Comparison of ENCODE assay signal across 1 cellular context in genomic region chr12:121399391-121400331, GRCh38.
TF ChIP-seq lines count a peak whose summit lies in the region.

A gene with protein sequence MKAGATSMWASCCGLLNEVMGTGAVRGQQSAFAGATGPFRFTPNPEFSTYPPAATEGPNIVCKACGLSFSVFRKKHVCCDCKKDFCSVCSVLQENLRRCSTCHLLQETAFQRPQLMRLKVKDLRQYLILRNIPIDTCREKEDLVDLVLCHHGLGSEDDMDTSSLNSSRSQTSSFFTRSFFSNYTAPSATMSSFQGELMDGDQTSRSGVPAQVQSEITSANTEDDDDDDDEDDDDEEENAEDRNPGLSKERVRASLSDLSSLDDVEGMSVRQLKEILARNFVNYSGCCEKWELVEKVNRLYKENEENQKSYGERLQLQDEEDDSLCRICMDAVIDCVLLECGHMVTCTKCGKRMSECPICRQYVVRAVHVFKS (plus strand): TSS chr12:121400118. CDS start chr12:121400213, 95 bp downstream.

TF ChIP-seq in HepG2, 621 proteins besides CTCF, POLR2A, EP300 and RAD21 (continued from another document and continues in another):
- TF ChIP-seq GFI1 (CRISPR knock-in tag; IDR thresholded peaks at IDR 0.05; ENCODE audit: borderline replicate concordance): no peak
- no peak; the same call in 1 of the 2 replicates for TF ChIP-seq ZNF773 (CRISPR knock-in tag; IDR thresholded peaks at IDR 0.05; ENCODE audit: borderline replicate concordance)
- TF ChIP-seq HOXA7 (CRISPR knock-in tag; IDR thresholded peaks at IDR 0.05): no peak
- no peak; the same call in 1 of the 2 replicates for TF ChIP-seq AFF4 (CRISPR knock-in tag; IDR thresholded peaks at IDR 0.05)
- no peak for TF ChIP-seq ZNF788 (CRISPR knock-in tag; IDR thresholded peaks at IDR 0.05; ENCODE audit: borderline replicate concordance)
- TF ChIP-seq ZNF253 (CRISPR knock-in tag; IDR thresholded peaks at IDR 0.05; ENCODE audit: borderline replicate concordance): no peak
- no peak for TF ChIP-seq ZFP41 (CRISPR knock-in tag; IDR thresholded peaks at IDR 0.05; ENCODE audit: borderline replicate concordance)
- TF ChIP-seq ZFP36 (IDR thresholded peaks at IDR 0.05; ENCODE audit: borderline replicate concordance, low read depth, low read length, partially characterized antibody): no peak
- TF ChIP-seq, protein P1, sequence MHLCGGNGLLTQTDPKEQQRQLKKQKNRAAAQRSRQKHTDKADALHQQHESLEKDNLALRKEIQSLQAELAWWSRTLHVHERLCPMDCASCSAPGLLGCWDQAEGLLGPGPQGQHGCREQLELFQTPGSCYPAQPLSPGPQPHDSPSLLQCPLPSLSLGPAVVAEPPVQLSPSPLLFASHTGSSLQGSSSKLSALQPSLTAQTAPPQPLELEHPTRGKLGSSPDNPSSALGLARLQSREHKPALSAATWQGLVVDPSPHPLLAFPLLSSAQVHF (CRISPR knock-in tag; IDR thresholded peaks at IDR 0.05): 0 out of 2 replicates have a peak, but pooled peaks have one; percentile 74
- TF ChIP-seq ZNF441 (CRISPR knock-in tag; IDR thresholded peaks at IDR 0.05; ENCODE audit: borderline replicate concordance): peak; percentile 60; the same call in 1 of the 2 replicates
- TF ChIP-seq MAFK (conservative IDR thresholded peaks at IDR 0.05 in 1 of 2, IDR thresholded peaks at IDR 0.05 in 1 of 2; ENCODE audit: low read length in 2 of 2): no peak
- no peak; the same call in none of the 2 replicates for TF ChIP-seq ZSCAN21 (CRISPR knock-in tag; IDR thresholded peaks at IDR 0.05; ENCODE audit: borderline replicate concordance)
- TF ChIP-seq, protein P2, sequence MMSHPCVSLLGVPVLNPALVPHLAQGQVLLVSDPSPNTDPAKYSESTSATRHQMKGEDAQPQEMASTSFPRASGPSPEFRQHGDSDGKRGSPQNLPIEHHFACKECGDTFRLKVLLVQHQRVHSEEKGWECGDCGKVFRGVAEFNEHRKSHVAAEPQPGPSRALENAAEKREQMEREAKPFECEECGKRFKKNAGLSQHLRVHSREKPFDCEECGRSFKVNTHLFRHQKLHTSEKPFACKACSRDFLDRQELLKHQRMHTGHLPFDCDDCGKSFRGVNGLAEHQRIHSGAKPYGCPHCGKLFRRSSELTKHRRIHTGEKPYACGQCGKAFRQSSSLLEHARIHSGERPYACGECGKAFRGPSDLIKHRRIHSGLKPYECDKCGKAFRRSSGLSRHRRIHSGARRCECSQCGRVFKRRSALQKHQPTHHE (CRISPR knock-in tag; IDR thresholded peaks at IDR 0.05; ENCODE audit: borderline replicate concordance): peak; percentile 88
- no peak for TF ChIP-seq ZNF138 (CRISPR knock-in tag; IDR thresholded peaks at IDR 0.05; ENCODE audit: low read depth)
- TF ChIP-seq CBFB (CRISPR knock-in tag; IDR thresholded peaks at IDR 0.05): peak; percentile 60; the same call in 1 of the 2 replicates
- TF ChIP-seq, protein P3, sequence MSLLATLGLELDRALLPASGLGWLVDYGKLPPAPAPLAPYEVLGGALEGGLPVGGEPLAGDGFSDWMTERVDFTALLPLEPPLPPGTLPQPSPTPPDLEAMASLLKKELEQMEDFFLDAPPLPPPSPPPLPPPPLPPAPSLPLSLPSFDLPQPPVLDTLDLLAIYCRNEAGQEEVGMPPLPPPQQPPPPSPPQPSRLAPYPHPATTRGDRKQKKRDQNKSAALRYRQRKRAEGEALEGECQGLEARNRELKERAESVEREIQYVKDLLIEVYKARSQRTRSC (CRISPR knock-in tag; IDR thresholded peaks at IDR 0.05; ENCODE audit: low read depth): no peak
- TF ChIP-seq ZNF180 (CRISPR knock-in tag; IDR thresholded peaks at IDR 0.05; ENCODE audit: borderline replicate concordance, low read depth): no peak
- TF ChIP-seq ZNF549 (CRISPR knock-in tag; IDR thresholded peaks at IDR 0.05): no peak
- peak; percentile 77; the same call in 1 of the 2 replicates for TF ChIP-seq MXD1 (CRISPR knock-in tag; IDR thresholded peaks at IDR 0.05)
- TF ChIP-seq ZEB1 (IDR thresholded peaks at IDR 0.05; ENCODE audit: insufficient replicate concordance, low read depth): no peak
- TF ChIP-seq ZNF124 (CRISPR knock-in tag; IDR thresholded peaks at IDR 0.05): no peak
- TF ChIP-seq CC2D1A (CRISPR knock-in tag; IDR thresholded peaks at IDR 0.05): 0 out of 2 replicates have a peak, but pooled peaks have one; percentile 77
- TF ChIP-seq FUBP1 (CRISPR knock-in tag; IDR thresholded peaks at IDR 0.05; ENCODE audit: borderline replicate concordance): no peak
- 0 out of 2 replicates have a peak, but pooled peaks have one; percentile 40 for TF ChIP-seq MXD4 (CRISPR knock-in tag; IDR thresholded peaks at IDR 0.05)
- no peak; the same call in 1 of the 2 replicates for TF ChIP-seq ARHGAP35 (CRISPR knock-in tag; IDR thresholded peaks at IDR 0.05; ENCODE audit: borderline replicate concordance)
- TF ChIP-seq ZNF784 (CRISPR knock-in tag; IDR thresholded peaks at IDR 0.05; ENCODE audit: borderline replicate concordance): 0 out of 2 replicates have a peak, but pooled peaks have one; percentile 25
- TF ChIP-seq ZBTB25 (CRISPR knock-in tag; IDR thresholded peaks at IDR 0.05): no peak; the same call in 1 of the 2 replicates
- no peak for TF ChIP-seq CSRNP2 (CRISPR knock-in tag; conservative IDR thresholded peaks at IDR 0.05; ENCODE audit: low read depth)
- TF ChIP-seq STAT5B (CRISPR knock-in tag; IDR thresholded peaks at IDR 0.05): no peak
- no peak for TF ChIP-seq ZNF10 (CRISPR knock-in tag; IDR thresholded peaks at IDR 0.05; ENCODE audit: borderline replicate concordance, low read depth)
- TF ChIP-seq FOSL1 (CRISPR knock-in tag; IDR thresholded peaks at IDR 0.05; ENCODE audit: borderline replicate concordance): no peak
- TF ChIP-seq MAFF (IDR thresholded peaks at IDR 0.05; ENCODE audit: low read depth, low read length): no peak
- TF ChIP-seq JUN (CRISPR knock-in tag; IDR thresholded peaks at IDR 0.05): no peak
- no peak; the same call in none of the 2 replicates for TF ChIP-seq BORCS8-MEF2B (CRISPR knock-in tag; IDR thresholded peaks at IDR 0.05)
- no peak for TF ChIP-seq MEF2D (CRISPR knock-in tag; IDR thresholded peaks at IDR 0.05)
- TF ChIP-seq FOXC1 (CRISPR knock-in tag; IDR thresholded peaks at IDR 0.05; ENCODE audit: borderline replicate concordance): peak; percentile 53; the same call in 1 of the 2 replicates
- 0 out of 2 replicates have a peak, but pooled peaks have one; percentile 89 for TF ChIP-seq KLF15 (CRISPR knock-in tag; IDR thresholded peaks at IDR 0.05; ENCODE audit: borderline replicate concordance)
- TF ChIP-seq ZNF317 (CRISPR knock-in tag; IDR thresholded peaks at IDR 0.05): peak; percentile 88; the same call in 1 of the 2 replicates
- TF ChIP-seq CAMTA2 (CRISPR knock-in tag; IDR thresholded peaks at IDR 0.05; ENCODE audit: borderline replicate concordance): no peak
- no peak for TF ChIP-seq HMG20A (CRISPR knock-in tag; IDR thresholded peaks at IDR 0.05; ENCODE audit: borderline replicate concordance)
- no peak for TF ChIP-seq CHD4 (IDR thresholded peaks at IDR 0.05; ENCODE audit: borderline replicate concordance, low read length)
- TF ChIP-seq ZNF260 (CRISPR knock-in tag; IDR thresholded peaks at IDR 0.05; ENCODE audit: borderline replicate concordance, low read depth): no peak
- TF ChIP-seq NFKBIZ (CRISPR knock-in tag; IDR thresholded peaks at IDR 0.05): no peak
- 0 out of 2 replicates have a peak, but pooled peaks have one; percentile 48 for TF ChIP-seq ZBTB43 (CRISPR knock-in tag; conservative IDR thresholded peaks at IDR 0.05)
- TF ChIP-seq FOXA1 (IDR thresholded peaks at IDR 0.05): no peak
- no peak for TF ChIP-seq FOXA1 (CRISPR knock-in tag; IDR thresholded peaks at IDR 0.05)
- TF ChIP-seq ZNF451 (CRISPR knock-in tag; IDR thresholded peaks at IDR 0.05): 0 out of 2 replicates have a peak, but pooled peaks have one; percentile 19
- TF ChIP-seq ZNF331 (CRISPR knock-in tag; IDR thresholded peaks at IDR 0.05): no peak; the same call in none of the 2 replicates
- TF ChIP-seq ZNF431 (CRISPR knock-in tag; IDR thresholded peaks at IDR 0.05; ENCODE audit: borderline replicate concordance, low read depth): no peak
- TF ChIP-seq ZNF615 (CRISPR knock-in tag; IDR thresholded peaks at IDR 0.05; ENCODE audit: borderline replicate concordance): no peak
- no peak; the same call in 1 of the 2 replicates for TF ChIP-seq ZNF224 (CRISPR knock-in tag; IDR thresholded peaks at IDR 0.05)
- TF ChIP-seq RFX5 (IDR thresholded peaks at IDR 0.05; ENCODE audit: low read depth, low read length): no peak
